In genomic region chr11:134742228-134742612, GRCh38 we compare ENCODE assay signal across 15 cellular contexts.
A peak's percentile ranks its signal among the peaks of the same experiment; 100 is the strongest.
DNase-seq lines count a peak whose midpoint lies in the region; ATAC-seq and TF ChIP-seq lines count a peak whose summit lies in the region.
"Had no signal": no experiment of that assay in that cellular context is flagged by ENCODE, and none has a peak within 500 bp of the region (broad histone marks: within the 10 kb centered on the region; RNA-seq: fewer than 3 reads in every experiment).

No MANE protein-coding gene starts in this region.

- H2AFZ ChIP-seq in Karpas-422 (ENCODE audit: low read length): no peak overlapping the region
- H2AFZ ChIP-seq in neural progenitor cell (replicated peaks): no peak overlapping the region

- no peak overlapping the region for H3K27ac Mint-ChIP-seq in activated T-cell treated with anti-CD3 and anti-CD28 coated beads, Interleukin-2, amount 50 U/mL, for 72 hours
- H3K27ac Mint-ChIP-seq in stimulated activated naive CD8-positive, alpha-beta T cell treated with anti-CD3 and anti-CD28 coated beads, Interleukin-15, amount 100 ng/mL, for 72 hours: no peak overlapping the region
- H3K27ac Mint-ChIP-seq in neural progenitor cell: no peak overlapping the region

- ATAC-seq in activated T-cell treated with anti-CD3 and anti-CD28 coated beads, Interleukin-2, amount 50 U/mL, for 72 hours (replicated peaks in 1 of 2): peak; percentile 72 to 88
- peak; percentile 77 for ATAC-seq in stimulated activated naive CD8-positive, alpha-beta T cell treated with anti-CD3 and anti-CD28 coated beads, Interleukin-15, amount 100 ng/mL, for 72 hours
- no peak for ATAC-seq in HG02763 (IDR thresholded peaks at IDR 0.05; ENCODE audit: unreplicated experiment)
- ATAC-seq: HCT116, K562 had no signal

- H3K27me3 Mint-ChIP-seq in activated T-cell treated with anti-CD3 and anti-CD28 coated beads, Interleukin-2, amount 50 U/mL, for 72 hours (ENCODE audit: low read depth): peaks cover 6% of the 10 kb centered on the region
- peaks cover 7% of the 10 kb centered on the region for H3K27me3 Mint-ChIP-seq in stimulated activated naive CD8-positive, alpha-beta T cell treated with anti-CD3 and anti-CD28 coated beads, Interleukin-15, amount 100 ng/mL, for 72 hours
- H3K27me3 Mint-ChIP-seq in neural progenitor cell (ENCODE audit: insufficient read depth, low read depth): peaks cover 6% of the 10 kb centered on the region

- no peaks in the 10 kb centered on the region for H3K79me2 ChIP-seq in Karpas-422 (ENCODE audit: low read length)
- no peaks in the 10 kb centered on the region for H3K79me2 ChIP-seq in neural progenitor cell (ENCODE audit: low read depth)

- H3K27ac ChIP-seq in Karpas-422 (ENCODE audit: low read length) (no peak overlapping the region), neural progenitor cell (no peak overlapping the region)
- H3K27ac ChIP-seq: prostate gland, suprapubic skin had no signal

- no peak for TF ChIP-seq CTCF in neural progenitor cell (IDR thresholded peaks at IDR 0.05)

- H3K36me3 ChIP-seq in Karpas-422 (ENCODE audit: insufficient read depth, low read length): no peaks in the 10 kb centered on the region
- H3K36me3 ChIP-seq in neural progenitor cell: no peaks in the 10 kb centered on the region
- H3K36me3 ChIP-seq: prostate gland, suprapubic skin had no signal

- H3F3A ChIP-seq in neural progenitor cell (ENCODE audit: low read depth): peaks cover 6% of the 10 kb centered on the region

- peak in 1 of 2 donors; percentile 25 for DNase-seq in activated T-cell treated with anti-CD3 and anti-CD28 coated beads, Interleukin-2, amount 50 U/mL, for 72 hours
- DNase-seq in activated T-cell treated with anti-CD3 and anti-CD28 coated beads for 4 hours (no peak), amniotic epithelial cell (ENCODE audit: low read depth) (peak; percentile 64), iris pigment epithelial cell (ENCODE audit: low read depth) (peak; percentile 68), Karpas-422 (no peak), neural progenitor cell (ENCODE audit: low spot score) (no peak)
- DNase-seq in stimulated activated naive CD8-positive, alpha-beta T cell treated with anti-CD3 and anti-CD28 coated beads, Interleukin-15, amount 100 ng/mL, for 72 hours: peak; percentile 8 to 16
- DNase-seq: mucosa of descending colon, NCI-H1436 treated with DMSO at 0.1 percent for 48 hours, NCI-H446 treated with DMSO at 0.1 percent for 48 hours had no signal

- no peak overlapping the region for H3K4me3 Mint-ChIP-seq in activated T-cell treated with anti-CD3 and anti-CD28 coated beads, Interleukin-2, amount 50 U/mL, for 72 hours
- H3K4me3 Mint-ChIP-seq in stimulated activated naive CD8-positive, alpha-beta T cell treated with anti-CD3 and anti-CD28 coated beads, Interleukin-15, amount 100 ng/mL, for 72 hours: no peak overlapping the region
- H3K4me3 Mint-ChIP-seq in neural progenitor cell: no peak overlapping the region

- no peaks in the 10 kb centered on the region for H3K9me3 Mint-ChIP-seq in activated T-cell treated with anti-CD3 and anti-CD28 coated beads, Interleukin-2, amount 50 U/mL, for 72 hours
- H3K9me3 Mint-ChIP-seq in stimulated activated naive CD8-positive, alpha-beta T cell treated with anti-CD3 and anti-CD28 coated beads, Interleukin-15, amount 100 ng/mL, for 72 hours: peaks cover 0 to 6% of the 10 kb centered on the region in 2 donors
- H3K9me3 Mint-ChIP-seq in neural progenitor cell: peaks cover 4% of the 10 kb centered on the region

- no peaks in the 10 kb centered on the region for H3K9me2 ChIP-seq in Karpas-422 (replicated peaks; ENCODE audit: insufficient read depth, low read length)

- H3K4me2 ChIP-seq in Karpas-422 (ENCODE audit: low read depth, low read length, poor library complexity, severe bottlenecking) (no peak overlapping the region), neural progenitor cell (no peak overlapping the region)

- H3K27me3 ChIP-seq in Karpas-422 (ENCODE audit: low read length): no peaks in the 10 kb centered on the region
- no peaks in the 10 kb centered on the region for H3K27me3 ChIP-seq in neural progenitor cell

- no peaks in the 10 kb centered on the region for H3K36me3 Mint-ChIP-seq in activated T-cell treated with anti-CD3 and anti-CD28 coated beads, Interleukin-2, amount 50 U/mL, for 72 hours (ENCODE audit: insufficient read depth in 2 of 2)
- H3K36me3 Mint-ChIP-seq in neural progenitor cell: no peaks in the 10 kb centered on the region

- H3K9ac ChIP-seq in Karpas-422 (ENCODE audit: low read length): no peak overlapping the region
- H3K9ac ChIP-seq in neural progenitor cell: no peak overlapping the region

- no peaks in the 10 kb centered on the region for H3K4me1 Mint-ChIP-seq in activated T-cell treated with anti-CD3 and anti-CD28 coated beads, Interleukin-2, amount 50 U/mL, for 72 hours (ENCODE audit: low read depth)
- peaks cover 7% of the 10 kb centered on the region for H3K4me1 Mint-ChIP-seq in stimulated activated naive CD8-positive, alpha-beta T cell treated with anti-CD3 and anti-CD28 coated beads, Interleukin-15, amount 100 ng/mL, for 72 hours
- peaks cover 18% of the 10 kb centered on the region for H3K4me1 Mint-ChIP-seq in neural progenitor cell

- H4K20me1 ChIP-seq in Karpas-422 (ENCODE audit: insufficient read depth, low read depth, low read length) (no peaks in the 10 kb centered on the region), neural progenitor cell (ENCODE audit: low read depth) (no peaks in the 10 kb centered on the region)

- H3K4me1 ChIP-seq in Karpas-422 (ENCODE audit: low read length) (peaks cover 4% of the 10 kb centered on the region; the same call in 1 of the 2 replicates), neural progenitor cell (no peaks in the 10 kb centered on the region)
- H3K4me1 ChIP-seq: prostate gland, suprapubic skin had no signal

- H3K9me3 ChIP-seq in Karpas-422 (ENCODE audit: low read length): no peaks in the 10 kb centered on the region
- H3K9me3 ChIP-seq in neural progenitor cell (ENCODE audit: low read depth): no peaks in the 10 kb centered on the region
- H3K9me3 ChIP-seq: mucosa of descending colon, prostate gland, suprapubic skin had no signal

- H3K4me3 ChIP-seq in Karpas-422 (ENCODE audit: low read length): no peak overlapping the region
- H3K4me3 ChIP-seq in neural progenitor cell: no peak overlapping the region
- H3K4me3 ChIP-seq: K562, mucosa of descending colon, prostate gland, suprapubic skin had no signal

Comparison
In these comparisons a context has a peak if more than half of its experiments do, and no peak if none do; other contexts are left out.
1. DNase-seq: peak in amniotic epithelial cell (single experiment), iris pigment epithelial cell (single experiment) and stimulated activated naive CD8-positive, alpha-beta T cell treated with anti-CD3 and anti-CD28 coated beads, Interleukin-15, amount 100 ng/mL, for 72 hours (2 of 2); none in activated T-cell treated with anti-CD3 and anti-CD28 coated beads for 4 hours (single experiment), Karpas-422 (single experiment) and neural progenitor cell (single experiment).